In the genomic region with DNA sequence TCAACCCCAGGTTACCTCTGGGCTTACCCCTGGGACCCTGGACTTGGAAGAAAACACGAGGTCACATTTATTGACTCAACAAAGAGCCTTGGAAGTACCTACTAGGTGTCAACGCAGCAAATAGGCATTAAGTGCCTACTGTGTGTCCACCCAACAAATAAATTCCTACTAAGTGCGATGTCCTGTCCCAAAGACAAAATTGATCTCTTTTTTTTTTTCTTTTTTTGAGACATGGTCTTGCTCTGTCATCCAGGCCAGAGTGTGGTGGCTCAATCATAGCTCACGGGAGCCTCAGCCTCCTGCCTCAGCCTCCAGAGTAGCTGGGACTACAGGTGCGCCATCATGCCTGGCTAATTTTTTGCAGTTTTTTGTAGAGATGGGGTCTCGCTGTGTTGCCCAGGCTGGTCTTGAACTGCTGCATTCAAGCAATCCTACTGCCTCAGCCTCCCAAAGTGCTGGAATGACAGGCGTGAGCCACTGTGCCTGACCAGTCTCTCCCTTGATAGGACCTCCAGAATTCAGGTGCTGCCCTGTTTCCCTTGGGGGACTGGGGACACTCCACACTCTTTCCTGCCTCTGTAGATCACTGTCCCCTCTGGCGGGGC, we compare ENCODE assay signal across 8 cellular contexts. TPM values are rescaled to one million over a fixed set of nuclear protein-coding genes. Genes with fewer than 3 reads are reported as not detected.
DNase-seq lines count a peak whose midpoint lies in the region; ATAC-seq and TF ChIP-seq lines count a peak whose summit lies in the region.

No MANE protein-coding gene starts in this region.

- H3K23ac ChIP-seq in mesenchymal stem cell (ENCODE audit: low read length in 2 of 2) = no peak overlapping the region

- peak overlapping the region; percentile 28 to 88 for H2BK12ac ChIP-seq in mesenchymal stem cell (ENCODE audit: low read length in 2 of 2)

- peak overlapping the region; percentile 79 for H2BK15ac ChIP-seq in mesenchymal stem cell (ENCODE audit: low read depth, poor library complexity, severe bottlenecking)

- H3K79me1 ChIP-seq in mesenchymal stem cell (replicated peaks; ENCODE audit: low read length, poor library complexity, severe bottlenecking) = peaks cover 12% of the 10 kb centered on the region

- H3K14ac ChIP-seq in mesenchymal stem cell (ENCODE audit: low read length in 2 of 2) = no peak overlapping the region

- H3K27me3 Mint-ChIP-seq in brain = no peaks in the 10 kb centered on the region

- no peaks in the 10 kb centered on the region for H3K36me3 Mint-ChIP-seq in brain

- no peak for TF ChIP-seq POLR2A in vagina (IDR thresholded peaks at IDR 0.05)

- 78% methylated on average over 8 of the region's 8 CpGs for WGBS in mesenchymal stem cell

- H2BK5ac ChIP-seq in mesenchymal stem cell (ENCODE audit: low read depth, low read length, poor library complexity, severe bottlenecking) = no peak overlapping the region

- H3K36me3 ChIP-seq in cardiac muscle cell = no peaks in the 10 kb centered on the region
- H3K36me3 ChIP-seq in mesenchymal stem cell (ENCODE audit: control insufficient read depth in 1 of 2, insufficient read depth in 2 of 2, low read depth in 1 of 2, low read length in 2 of 2) = no peaks in the 10 kb centered on the region
- H3K36me3 ChIP-seq in vagina = no peaks in the 10 kb centered on the region

- H3K27me3 ChIP-seq in cardiac muscle cell = no peaks in the 10 kb centered on the region
- no peaks in the 10 kb centered on the region for H3K27me3 ChIP-seq in mesenchymal stem cell (ENCODE audit: control insufficient read depth in 1 of 2, insufficient read depth in 1 of 2, low read length in 2 of 2)
- no peaks in the 10 kb centered on the region for H3K27me3 ChIP-seq in vagina

- H3K27ac ChIP-seq in cardiac muscle cell (no peak overlapping the region), mesenchymal stem cell (ENCODE audit: low read length, poor library complexity, severe bottlenecking) (no peak overlapping the region), vagina (peak overlapping the region; percentile 96)

- no peaks in the 10 kb centered on the region for H3K9me3 Mint-ChIP-seq in brain

- intact Hi-C loops in left ventricle myocardium superior (cut with micrococcal nuclease) = no loop called here
- intact Hi-C loops in vagina (cut with DNase I) = no loop called here

- H3K4me1 ChIP-seq in cardiac muscle cell (ENCODE audit: low read depth) (no peaks in the 10 kb centered on the region), mesenchymal stem cell (ENCODE audit: control insufficient read depth, insufficient read depth, low read depth, low read length) (peaks cover 17% of the 10 kb centered on the region), vagina (peaks cover 49% of the 10 kb centered on the region)

- TF ChIP-seq CTCF in cardiac muscle cell (IDR thresholded peaks at IDR 0.05; ENCODE audit: low read depth, low read length) (no peak), brain (conservative IDR thresholded peaks at IDR 0.05) (no peak), vagina (IDR thresholded peaks at IDR 0.05) (no peak)

- no peak overlapping the region for H2AFZ ChIP-seq in mesenchymal stem cell (ENCODE audit: low read depth, low read length)

- H2BK120ac ChIP-seq in mesenchymal stem cell (ENCODE audit: low read depth, low read length) = no peak overlapping the region

- H3K4me3 ChIP-seq in cardiac muscle cell (peak overlapping the region; percentile 55), mesenchymal stem cell (ENCODE audit: insufficient read depth in 1 of 2, low read depth in 1 of 2, low read length in 2 of 2) (peak overlapping the region; percentile 51 to 85), vagina (peak overlapping the region; percentile 76 to 96)

- H3K4me3 Mint-ChIP-seq in brain = peak overlapping the region; percentile 79 to 86 (median 81)

- peak overlapping the region; percentile 67 for H4K8ac ChIP-seq in mesenchymal stem cell (ENCODE audit: low read length)

- H3K18ac ChIP-seq in mesenchymal stem cell (ENCODE audit: low read depth in 1 of 2, low read length in 2 of 2) = peak overlapping the region; percentile 48 to 79

- H3K4me2 ChIP-seq in mesenchymal stem cell (ENCODE audit: low read length, poor library complexity, severe bottlenecking) = peak overlapping the region; percentile 86

- no peaks in the 10 kb centered on the region for H3K9me3 ChIP-seq in cardiac muscle cell (ENCODE audit: low read depth)
- H3K9me3 ChIP-seq in mesenchymal stem cell (ENCODE audit: control insufficient read depth, low read length) = no peaks in the 10 kb centered on the region
- H3K9me3 ChIP-seq in vagina = no peaks in the 10 kb centered on the region

- DNase-seq in cardiac muscle cell (ENCODE audit: low read depth in 1 of 2, low spot score in 1 of 2) = no peak
- DNase-seq in left ventricle myocardium superior = no peak
- no peak for DNase-seq in mesenchymal stem cell
- no peak for DNase-seq in vagina (ENCODE audit: extremely low spot score in 2 of 2)
- no peak for DNase-seq in HCEC 1CT
- DNase-seq in hepatic stellate cell (ENCODE audit: low spot score) = no peak
- DNase-seq in stimulated activated CD4-positive, alpha-beta T cell treated with anti-CD3 and anti-CD28 coated beads, Interleukin-4, amount 100 ng/mL, for 1 hour = no peak

- H4K91ac ChIP-seq in mesenchymal stem cell (ENCODE audit: low read length) = peak overlapping the region; percentile 78

- no peak overlapping the region for H2AK5ac ChIP-seq in mesenchymal stem cell (ENCODE audit: low read length, severe bottlenecking)

- peaks cover 22% of the 10 kb centered on the region for H3K4me1 Mint-ChIP-seq in brain

- peak overlapping the region in 4 of 5 experiments; percentile 64 to 91 (median 72) for H3K27ac Mint-ChIP-seq in brain

- no peak for ATAC-seq in left ventricle myocardium superior

- no peak overlapping the region for H3K4ac ChIP-seq in mesenchymal stem cell (ENCODE audit: low read depth in 1 of 2, low read length in 2 of 2)

- peak overlapping the region; percentile 70 for H3K9ac ChIP-seq in mesenchymal stem cell (ENCODE audit: low read length)

RNA-seq across cellular contexts. Expression of a gene that starts 0.6 kb away (rescaled TPM):
- total RNA-seq in cardiac muscle cell = 5.7 and 7.7 TPM in 2 replicates
- polyA plus RNA-seq in cardiac muscle cell = 1.8 and 2.1 TPM in 2 replicates
- 5.3 TPM for total RNA-seq in left ventricle myocardium superior
- polyA plus RNA-seq in brain (ENCODE audit: insufficient read depth, low read depth, low replicate concordance) = 5.0 TPM
- polyA plus RNA-seq in mesenchymal stem cell (2013, experiment 1 of 2) = 8.7 TPM
- 8.2 TPM for polyA plus RNA-seq in mesenchymal stem cell (2013, experiment 2 of 2)
- total RNA-seq in vagina = 28.2 TPM

RNA-seq across cellular contexts. Expression of a gene that starts 20.3 kb away (rescaled TPM):
- 119 and 129 TPM in 2 replicates for total RNA-seq in cardiac muscle cell
- polyA plus RNA-seq in cardiac muscle cell = 78.5 and 81.2 TPM in 2 replicates
- total RNA-seq in left ventricle myocardium superior = 71.2 TPM
- 57.8 TPM for polyA plus RNA-seq in brain (ENCODE audit: insufficient read depth, low read depth, low replicate concordance)
- polyA plus RNA-seq in mesenchymal stem cell (2013, experiment 1 of 2) = 38.3 TPM
- 39.0 TPM for polyA plus RNA-seq in mesenchymal stem cell (2013, experiment 2 of 2)
- total RNA-seq in vagina = 55.0 TPM

RNA-seq across cellular contexts. Expression of a gene that starts 37.0 kb away (rescaled TPM):
- total RNA-seq in cardiac muscle cell (78.2 and 100 TPM in 2 replicates), left ventricle myocardium superior (25.1 TPM), vagina (36.8 TPM)
- polyA plus RNA-seq in cardiac muscle cell (106 TPM in 2 replicates), brain (ENCODE audit: insufficient read depth, low read depth, low replicate concordance) (126 TPM)
- 37.1 TPM for polyA plus RNA-seq in mesenchymal stem cell (2013, experiment 1 of 2)
- 34.8 TPM for polyA plus RNA-seq in mesenchymal stem cell (2013, experiment 2 of 2)

RNA-seq across cellular contexts. Expression of a gene that starts 39.2 kb away (rescaled TPM):
- 0.18 and 0.57 TPM in 2 replicates for total RNA-seq in cardiac muscle cell
- polyA plus RNA-seq in cardiac muscle cell = 0.50 and 0.77 TPM in 2 replicates
- total RNA-seq in left ventricle myocardium superior = 7.3 TPM
- 3.1 TPM for polyA plus RNA-seq in brain (ENCODE audit: insufficient read depth, low read depth, low replicate concordance)
- polyA plus RNA-seq in mesenchymal stem cell (2013, experiment 1 of 2) = 73.0 TPM
- 70.2 TPM for polyA plus RNA-seq in mesenchymal stem cell (2013, experiment 2 of 2)
- total RNA-seq in vagina = 22.3 TPM

RNA-seq across cellular contexts. Expression of a gene that starts 55.0 kb away (rescaled TPM):
- total RNA-seq in cardiac muscle cell (21.8 and 23.4 TPM in 2 replicates), left ventricle myocardium superior (0.52 TPM), vagina (not detected)
- polyA plus RNA-seq in cardiac muscle cell (19.0 and 24.0 TPM in 2 replicates), brain (ENCODE audit: insufficient read depth, low read depth, low replicate concordance) (not detected)
- 1.4 TPM for polyA plus RNA-seq in mesenchymal stem cell (2013, experiment 1 of 2)
- 1.0 TPM for polyA plus RNA-seq in mesenchymal stem cell (2013, experiment 2 of 2)
